10 cellular contexts compared by ENCODE assay signal in the genomic region with DNA sequence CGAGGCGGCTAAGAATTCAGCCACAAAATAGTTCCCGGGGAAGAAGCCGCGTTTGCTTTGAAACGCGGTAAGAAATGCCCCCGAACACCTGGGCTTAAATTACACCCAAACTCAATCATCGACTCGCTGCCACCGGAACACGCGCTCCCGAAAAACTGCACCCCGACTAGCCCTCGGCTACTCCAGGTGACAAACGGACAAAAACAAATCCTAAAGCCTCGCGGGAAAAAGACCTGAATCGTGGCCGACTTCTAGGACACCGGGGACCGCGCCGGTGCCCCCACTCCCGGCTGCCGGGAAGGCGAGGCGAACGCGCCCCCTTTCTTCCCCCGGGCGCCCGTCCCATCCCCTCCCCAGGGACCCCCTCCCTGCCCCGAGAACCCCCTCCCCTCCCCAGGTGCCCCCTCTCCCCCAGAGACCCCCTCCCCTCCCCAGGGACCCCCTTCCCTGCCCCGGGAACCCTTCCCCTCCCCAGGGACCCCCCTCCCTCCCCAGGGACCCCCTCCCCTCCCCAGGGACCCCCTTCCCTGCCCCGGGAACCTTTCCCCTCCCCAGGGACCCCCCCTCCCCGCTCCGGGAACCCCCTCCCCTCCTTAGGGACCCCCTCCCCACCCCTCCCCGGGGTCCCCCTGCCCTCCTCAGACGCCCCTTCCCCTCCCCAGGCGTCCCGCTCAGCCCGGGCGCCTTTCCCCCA. TPM values are rescaled to one million over a fixed set of nuclear protein-coding genes. Genes with fewer than 3 reads are reported as not detected.
DNase-seq lines count a peak whose midpoint lies in the region; ATAC-seq and TF ChIP-seq lines count a peak whose summit lies in the region.
"Had no signal": no experiment of that assay in that cellular context is flagged by ENCODE, and none has a peak within 500 bp of the region (broad histone marks: within the 10 kb centered on the region; RNA-seq: fewer than 3 reads in every experiment).

No MANE protein-coding gene starts in this region.

- H3K36me3 ChIP-seq in ascending aorta (no peaks in the 10 kb centered on the region), left lung (peaks cover 0 to 7% of the 10 kb centered on the region in 2 donors), thoracic aorta (no peaks in the 10 kb centered on the region)

- no peaks in the 10 kb centered on the region for H3K27me3 ChIP-seq in ascending aorta
- H3K27me3 ChIP-seq in left lung: peaks cover 0 to 36% of the 10 kb centered on the region in 2 donors
- no peaks in the 10 kb centered on the region for H3K27me3 ChIP-seq in thoracic aorta (replicated peaks; ENCODE audit: insufficient read depth)

- TF ChIP-seq CTCF in ascending aorta (IDR thresholded peaks at IDR 0.05) (no peak), left lung (IDR thresholded peaks at IDR 0.05) (no peak), thoracic aorta (IDR thresholded peaks at IDR 0.05) (no peak), GM10248 (IDR thresholded peaks at IDR 0.05; ENCODE audit: control extremely low read depth, extremely low read depth, low read depth, missing control alignments) (no peak)

- POLR2A ChIA-PET in activated CD4-positive, alpha-beta T cell treated with anti-CD3 and anti-CD28 coated beads for 36 hours (lab: Charles Lee): interaction anchor here (0.6 to 0.7 kb wide), 2 partner anchors 21 to 158 kb away, joined by 3 read pairs; partner anchors contain the start of gene UBE2J2
- POLR2A ChIA-PET in GM10248 (lab: Yijun Ruan, JAX): no interaction called here

- CTCF ChIA-PET in activated CD4-positive, alpha-beta T cell treated with anti-CD3 and anti-CD28 coated beads for 36 hours (lab: Charles Lee): no interaction called here
- CTCF ChIA-PET in GM10248 (lab: Yijun Ruan, JAX): interaction anchor here (1.7 kb wide), 1 partner anchor 83 kb away, joined by 9 read pairs; no protein-coding TSS in a partner anchor

- H3K36me3 Mint-ChIP-seq in activated CD4-positive, alpha-beta T cell treated with anti-CD3 and anti-CD28 coated beads for 36 hours (ENCODE audit: low read depth): peaks cover 34% of the 10 kb centered on the region

- H3K27ac Mint-ChIP-seq in activated CD4-positive, alpha-beta T cell treated with anti-CD3 and anti-CD28 coated beads for 36 hours: peak overlapping the region; percentile 25

- H3K4me3 ChIP-seq in ascending aorta (peak overlapping the region; percentile 65 to 100), left lung (peak overlapping the region; percentile 80 to 81), thoracic aorta (peak overlapping the region; percentile 99)

- peak overlapping the region; percentile 35 to 63 for H3K27ac ChIP-seq in ascending aorta
- H3K27ac ChIP-seq in left lung: peak overlapping the region in 1 of 2 donors; percentile 77
- H3K27ac ChIP-seq in thoracic aorta: peak overlapping the region in 1 of 2 donors; percentile 65

- H3K9me3 ChIP-seq in ascending aorta: no peaks in the 10 kb centered on the region
- H3K9me3 ChIP-seq in left lung: peaks cover 0 to 10% of the 10 kb centered on the region in 2 donors
- no peaks in the 10 kb centered on the region for H3K9me3 ChIP-seq in thoracic aorta

- peak overlapping the region; percentile 76 for H3K4me3 Mint-ChIP-seq in activated CD4-positive, alpha-beta T cell treated with anti-CD3 and anti-CD28 coated beads for 36 hours

- peaks cover 6% of the 10 kb centered on the region for H3K9me3 Mint-ChIP-seq in activated CD4-positive, alpha-beta T cell treated with anti-CD3 and anti-CD28 coated beads for 36 hours (ENCODE audit: low read depth)

- intact Hi-C loops in activated CD4-positive, alpha-beta T cell treated with anti-CD3 and anti-CD28 coated beads for 36 hours (cut with DNase I, micrococcal nuclease): no loop called here
- intact Hi-C loops in ascending aorta (cut with DNase I) (loop anchor here (5.0 to 10.0 kb wide), 4 partner anchors 113 to 397 kb away; partner anchors contain the start of genes ATAD3A, HES4 and MRPL20), left lung (cut with DNase I) (no loop called here)

- peaks cover 11% of the 10 kb centered on the region for H3K4me1 Mint-ChIP-seq in activated CD4-positive, alpha-beta T cell treated with anti-CD3 and anti-CD28 coated beads for 36 hours

- H3K4me1 ChIP-seq in ascending aorta: peaks cover 4 to 7% of the 10 kb centered on the region in 2 donors
- H3K4me1 ChIP-seq in left lung: peaks cover 4 to 13% of the 10 kb centered on the region in 2 donors
- peaks cover 5 to 6% of the 10 kb centered on the region in 2 donors for H3K4me1 ChIP-seq in thoracic aorta (ENCODE audit: control insufficient read depth in 1 of 2, low read depth in 2 of 2)

- H3K27me3 Mint-ChIP-seq in activated CD4-positive, alpha-beta T cell treated with anti-CD3 and anti-CD28 coated beads for 36 hours: peaks cover 3% of the 10 kb centered on the region

- DNase-seq in activated CD4-positive, alpha-beta T cell treated with anti-CD3 and anti-CD28 coated beads for 36 hours: no peak
- no peak for DNase-seq in activated CD4-positive, alpha-beta T cell treated with anti-CD3 and anti-CD28 coated beads for 1 hour
- DNase-seq in ascending aorta (ENCODE audit: low spot score in 2 of 2) (no peak), left lung (peak in 1 of 2 donors; percentile 74), thoracic aorta (ENCODE audit: low spot score) (no peak), NCI-H2171 (lab: John Stamatoyannopoulos, UW) (no peak), GM10248 (ENCODE audit: extremely low spot score) (no peak)

- no peak for ATAC-seq in activated CD4-positive, alpha-beta T cell treated with anti-CD3 and anti-CD28 coated beads for 36 hours
- ATAC-seq in left lung (no peak), thoracic aorta (ENCODE audit: insufficient number of reproducible peaks, low FRiP score, low read depth) (no peak), HG03354 (IDR thresholded peaks at IDR 0.05; ENCODE audit: poor library complexity, severe bottlenecking, unreplicated experiment) (no peak)

RNA-seq across cellular contexts. Expression of gene C1orf159, which starts 0.6 kb away (rescaled TPM):
- 10 to 100 TPM; 11.3 to 13.5 TPM for total RNA-seq in activated CD4-positive, alpha-beta T cell treated with anti-CD3 and anti-CD28 coated beads for 36 hours
- total RNA-seq in ascending aorta (23.7 TPM), left lung (10 to 100 TPM in 1 of 2 donors, 1 to 10 TPM in 1; 8.0 to 14.0 TPM), thoracic aorta (10 to 100 TPM; 10.8 to 21.2 TPM)

RNA-seq across cellular contexts. Expression of gene RNF223, which starts 41.2 kb away (rescaled TPM):
- total RNA-seq in activated CD4-positive, alpha-beta T cell treated with anti-CD3 and anti-CD28 coated beads for 36 hours: not detected
- total RNA-seq in ascending aorta (not detected), left lung (1 to 10 TPM; 1.2 to 1.7 TPM), thoracic aorta (under 1 TPM in 1 of 2 donors, not detected in 1; 0.71 TPM)
- total RNA-seq: lung microvascular endothelial cell, NCI-H460 had no signal

RNA-seq across cellular contexts. Expression of gene TTLL10, which starts 58.4 kb away (rescaled TPM):
- not detected for total RNA-seq in activated CD4-positive, alpha-beta T cell treated with anti-CD3 and anti-CD28 coated beads for 36 hours
- not detected for total RNA-seq in ascending aorta
- total RNA-seq in left lung: 1 to 10 TPM in 1 of 2 donors, under 1 TPM in 1; 0.17 to 4.6 TPM
- total RNA-seq in thoracic aorta: not detected
- total RNA-seq: lung microvascular endothelial cell, NCI-H460 had no signal
